32 cellular contexts compared by ENCODE assay signal in genomic region chr4:118314221-118314620, GRCh38. TPM values are rescaled to one million over a fixed set of nuclear protein-coding genes. Genes with fewer than 3 reads are reported as not detected.
"Had no signal": no experiment of that assay in that cellular context is flagged by ENCODE, and none has a peak within 500 bp of the region (broad histone marks: within the 10 kb centered on the region; RNA-seq: fewer than 3 reads in every experiment).

No MANE protein-coding gene starts in this region.

- H3K9me3 Mint-ChIP-seq: activated B cell treated with CpG ODN at 0.5 μM for 24 hours; activated CD8-positive, alpha-beta T cell treated with anti-CD3 and anti-CD28 coated beads for 36 hours; activated T-cell treated with anti-CD3 and anti-CD28 coated beads, Interleukin-2, amount 50 U/mL, for 4 hours; activated T-helper 17 cell treated with anti-CD3 and anti-CD28 coated beads, Interleukin-2, amount 50 U/mL, for 72 hours; brain; effector memory CD8-positive, alpha-beta T cell; T-helper 2 cell treated with Interferon-gamma antibody and Interleukin-4, amounts not matched to agents 5 μg/mL and 100 μg/mL, for 36 hours had no signal

- H3K4me3 Mint-ChIP-seq: activated B cell treated with CpG ODN at 0.5 μM for 24 hours; activated CD8-positive, alpha-beta T cell treated with anti-CD3 and anti-CD28 coated beads for 36 hours; activated naive CD8-positive, alpha-beta T cell; activated T-cell treated with anti-CD3 and anti-CD28 coated beads, Interleukin-2, amount 50 U/mL, for 4 hours; activated T-helper 17 cell treated with anti-CD3 and anti-CD28 coated beads, Interleukin-2, amount 50 U/mL, for 72 hours; brain; effector memory CD8-positive, alpha-beta T cell; T-helper 17 cell; T-helper 2 cell treated with Interferon-gamma antibody and Interleukin-4, amounts not matched to agents 5 μg/mL and 100 μg/mL, for 36 hours had no signal

- H3K27me3 ChIP-seq: breast epithelium, cardiac muscle cell, colonic mucosa, esophagus muscularis mucosa, heart left ventricle had no signal

- H3K27ac ChIP-seq: breast epithelium, cardiac muscle cell, colonic mucosa, esophagus muscularis mucosa, heart left ventricle, WERI-Rb-1 had no signal

- DNase-seq: activated B cell treated with CpG ODN at 0.5 μM for 24 hours; activated CD4-positive, alpha-beta T cell treated with anti-CD3 and anti-CD28 coated beads for 48 hours; activated CD4-positive, alpha-beta T cell treated with anti-CD3 and anti-CD28 coated beads, Interleukin-2, amount 50 U/mL, for 1 hour; activated CD4-positive, alpha-beta T cell treated with anti-CD3 and anti-CD28 coated beads, Interleukin-2, amount 50 U/mL, for 48 hours; activated CD8-positive, alpha-beta memory T cell treated with anti-CD3 and anti-CD28 coated beads for 24 hours; activated CD8-positive, alpha-beta T cell treated with anti-CD3 and anti-CD28 coated beads for 36 hours; activated effector memory CD4-positive, alpha-beta T cell treated with Interleukin-2 at 50 U/mL for 16 hours; activated gamma-delta T cell treated with Interleukin-2 at 50 U/mL for 16 hours; activated naive CD4-positive, alpha-beta T cell treated with anti-CD3 and anti-CD28 coated beads, Interleukin-2, amount 50 U/mL, for 16 hours; activated naive CD4-positive, alpha-beta T cell treated with Interleukin-2 at 50 U/mL for 16 hours; activated T-cell treated with anti-CD3 and anti-CD28 coated beads, Interleukin-2, amount 50 U/mL, for 4 hours; amygdala; aorta; central memory CD4-positive, alpha-beta T cell; cerebellar nuclear complex; colonic mucosa; effector memory CD8-positive, alpha-beta T cell; erythroblast; foreskin melanocyte; heart left ventricle; T-helper 1 cell; T-helper 17 cell; T1000; WERI-Rb-1 had no signal

- ATAC-seq: activated CD4-positive, CD25-positive, alpha-beta regulatory T cell treated with anti-CD3 and anti-CD28 coated beads, Interleukin-2, amount 50 U/mL, for 24 hours; activated CD8-positive, alpha-beta T cell treated with anti-CD3 and anti-CD28 coated beads for 36 hours; activated T-cell treated with anti-CD3 and anti-CD28 coated beads, Interleukin-2, amount 50 U/mL, for 4 hours; activated T-helper 17 cell treated with anti-CD3 and anti-CD28 coated beads, Interleukin-2, amount 50 U/mL, for 72 hours; effector memory CD8-positive, alpha-beta T cell; heart left ventricle; T-helper 17 cell had no signal

- H3K4me1 Mint-ChIP-seq: activated B cell treated with CpG ODN at 0.5 μM for 24 hours; activated T-helper 17 cell treated with anti-CD3 and anti-CD28 coated beads, Interleukin-2, amount 50 U/mL, for 72 hours; T-helper 17 cell had no signal

- H3K27ac Mint-ChIP-seq: activated B cell treated with CpG ODN at 0.5 μM for 24 hours; activated CD8-positive, alpha-beta T cell treated with anti-CD3 and anti-CD28 coated beads for 36 hours; activated naive CD8-positive, alpha-beta T cell; activated T-helper 17 cell treated with anti-CD3 and anti-CD28 coated beads, Interleukin-2, amount 50 U/mL, for 72 hours; brain; effector memory CD8-positive, alpha-beta T cell; T-helper 17 cell; T-helper 2 cell treated with Interferon-gamma antibody and Interleukin-4, amounts not matched to agents 5 μg/mL and 100 μg/mL, for 36 hours had no signal

- H3K9me3 ChIP-seq: breast epithelium, colonic mucosa, esophagus muscularis mucosa, heart left ventricle had no signal

- H3K4me3 ChIP-seq: breast epithelium, cardiac muscle cell, colonic mucosa, esophagus muscularis mucosa, heart left ventricle had no signal

- H3K36me3 ChIP-seq: breast epithelium, cardiac muscle cell, colonic mucosa, esophagus muscularis mucosa, heart left ventricle had no signal

- H3K4me1 ChIP-seq: breast epithelium, colonic mucosa, esophagus muscularis mucosa, heart left ventricle had no signal

- H3K36me3 Mint-ChIP-seq: activated naive CD8-positive, alpha-beta T cell; brain had no signal

RNA-seq across cellular contexts. Expression of gene PRSS12, which starts 38.6 kb away (rescaled TPM):
- total RNA-seq: activated B cell treated with CpG ODN at 0.5 μM for 24 hours; activated CD8-positive, alpha-beta T cell treated with anti-CD3 and anti-CD28 coated beads for 36 hours; activated T-helper 17 cell treated with anti-CD3 and anti-CD28 coated beads, Interleukin-2, amount 50 U/mL, for 72 hours; T-helper 17 cell had no signal
